In genomic region chr12:1630081-1630826, GRCh38 we compare ENCODE assay signal across 2 cellular contexts.
TF ChIP-seq lines count a peak whose summit lies in the region.

No MANE protein-coding gene starts in this region.

TF ChIP-seq in GM12891, 5 proteins besides CTCF, POLR2A, EP300 and RAD21:
- TF ChIP-seq POLR2AphosphoS5 (IDR thresholded peaks at IDR 0.05; ENCODE audit: low read depth, low read length) (no peak), POU2F2 (IDR thresholded peaks at IDR 0.05; ENCODE audit: low read depth, low read length) (no peak), TAF1 (IDR thresholded peaks at IDR 0.05; ENCODE audit: low read depth, low read length) (no peak), PAX5 (IDR thresholded peaks at IDR 0.05; ENCODE audit: insufficient read depth, low read length, severe bottlenecking) (no peak), SPI1 (IDR thresholded peaks at IDR 0.05; ENCODE audit: low read depth, low read length) (no peak)

TF ChIP-seq in HepG2, 621 proteins besides CTCF, POLR2A, EP300 and RAD21:
- TF ChIP-seq FOXO4 (CRISPR knock-in tag; conservative IDR thresholded peaks at IDR 0.05) = no peak
- TF ChIP-seq, protein P1, sequence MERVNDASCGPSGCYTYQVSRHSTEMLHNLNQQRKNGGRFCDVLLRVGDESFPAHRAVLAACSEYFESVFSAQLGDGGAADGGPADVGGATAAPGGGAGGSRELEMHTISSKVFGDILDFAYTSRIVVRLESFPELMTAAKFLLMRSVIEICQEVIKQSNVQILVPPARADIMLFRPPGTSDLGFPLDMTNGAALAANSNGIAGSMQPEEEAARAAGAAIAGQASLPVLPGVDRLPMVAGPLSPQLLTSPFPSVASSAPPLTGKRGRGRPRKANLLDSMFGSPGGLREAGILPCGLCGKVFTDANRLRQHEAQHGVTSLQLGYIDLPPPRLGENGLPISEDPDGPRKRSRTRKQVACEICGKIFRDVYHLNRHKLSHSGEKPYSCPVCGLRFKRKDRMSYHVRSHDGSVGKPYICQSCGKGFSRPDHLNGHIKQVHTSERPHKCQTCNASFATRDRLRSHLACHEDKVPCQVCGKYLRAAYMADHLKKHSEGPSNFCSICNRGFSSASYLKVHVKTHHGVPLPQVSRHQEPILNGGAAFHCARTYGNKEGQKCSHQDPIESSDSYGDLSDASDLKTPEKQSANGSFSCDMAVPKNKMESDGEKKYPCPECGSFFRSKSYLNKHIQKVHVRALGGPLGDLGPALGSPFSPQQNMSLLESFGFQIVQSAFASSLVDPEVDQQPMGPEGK (CRISPR knock-in tag; IDR thresholded peaks at IDR 0.05) = peak; percentile 54; the same call in 1 of the 2 replicates
- TF ChIP-seq HNRNPL (IDR thresholded peaks at IDR 0.05; ENCODE audit: low read depth, low read length) = 0 out of 2 replicates have a peak, but pooled peaks have one; percentile 62
- TF ChIP-seq, protein P2, sequence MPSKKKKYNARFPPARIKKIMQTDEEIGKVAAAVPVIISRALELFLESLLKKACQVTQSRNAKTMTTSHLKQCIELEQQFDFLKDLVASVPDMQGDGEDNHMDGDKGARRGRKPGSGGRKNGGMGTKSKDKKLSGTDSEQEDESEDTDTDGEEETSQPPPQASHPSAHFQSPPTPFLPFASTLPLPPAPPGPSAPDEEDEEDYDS (CRISPR knock-in tag; IDR thresholded peaks at IDR 0.05) = no peak
- TF ChIP-seq, protein P3, sequence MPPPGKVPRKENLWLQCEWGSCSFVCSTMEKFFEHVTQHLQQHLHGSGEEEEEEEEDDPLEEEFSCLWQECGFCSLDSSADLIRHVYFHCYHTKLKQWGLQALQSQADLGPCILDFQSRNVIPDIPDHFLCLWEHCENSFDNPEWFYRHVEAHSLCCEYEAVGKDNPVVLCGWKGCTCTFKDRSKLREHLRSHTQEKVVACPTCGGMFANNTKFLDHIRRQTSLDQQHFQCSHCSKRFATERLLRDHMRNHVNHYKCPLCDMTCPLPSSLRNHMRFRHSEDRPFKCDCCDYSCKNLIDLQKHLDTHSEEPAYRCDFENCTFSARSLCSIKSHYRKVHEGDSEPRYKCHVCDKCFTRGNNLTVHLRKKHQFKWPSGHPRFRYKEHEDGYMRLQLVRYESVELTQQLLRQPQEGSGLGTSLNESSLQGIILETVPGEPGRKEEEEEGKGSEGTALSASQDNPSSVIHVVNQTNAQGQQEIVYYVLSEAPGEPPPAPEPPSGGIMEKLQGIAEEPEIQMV (CRISPR knock-in tag; IDR thresholded peaks at IDR 0.05; ENCODE audit: low read depth) = no peak
- TF ChIP-seq PCBP1 (IDR thresholded peaks at IDR 0.05; ENCODE audit: borderline replicate concordance, low read depth, low read length) = 0 out of 2 replicates have a peak, but pooled peaks have one; percentile 6
- TF ChIP-seq NFIB (CRISPR knock-in tag; IDR thresholded peaks at IDR 0.05; ENCODE audit: borderline replicate concordance) = no peak
- peak; percentile 7 for TF ChIP-seq HNRNPLL (IDR thresholded peaks at IDR 0.05; ENCODE audit: low read depth, low read length, poor library complexity, severe bottlenecking)
